In the genomic region with DNA sequence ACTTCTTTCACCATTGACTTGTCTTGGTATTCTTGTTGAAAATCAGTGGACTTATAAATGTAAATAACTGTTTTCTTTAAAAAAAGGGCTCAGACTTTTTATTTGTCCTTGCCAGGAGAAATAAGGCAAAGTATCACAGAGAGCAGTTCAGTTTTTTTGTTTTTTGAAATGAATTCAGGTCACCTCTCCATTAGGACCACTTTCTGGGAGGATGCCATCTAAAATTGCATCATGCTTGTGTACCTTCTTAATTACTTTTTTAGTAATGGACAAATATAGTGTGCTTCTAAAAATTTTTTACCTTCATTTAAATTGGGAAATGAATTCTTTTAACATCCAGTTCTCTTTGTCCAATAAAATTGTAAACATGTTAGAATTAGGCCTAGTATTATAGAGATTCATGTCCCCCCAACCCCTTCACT, we compare ENCODE assay signal across 1 cellular context.
TF ChIP-seq lines count a peak whose summit lies in the region.

No MANE protein-coding gene starts in this region.

TF ChIP-seq in H1, 55 proteins besides CTCF, POLR2A, EP300 and RAD21 (continued from another document):
- no peak for TF ChIP-seq KDM1A (IDR thresholded peaks at IDR 0.05; ENCODE audit: borderline replicate concordance, low read length)
